In the genomic region with DNA sequence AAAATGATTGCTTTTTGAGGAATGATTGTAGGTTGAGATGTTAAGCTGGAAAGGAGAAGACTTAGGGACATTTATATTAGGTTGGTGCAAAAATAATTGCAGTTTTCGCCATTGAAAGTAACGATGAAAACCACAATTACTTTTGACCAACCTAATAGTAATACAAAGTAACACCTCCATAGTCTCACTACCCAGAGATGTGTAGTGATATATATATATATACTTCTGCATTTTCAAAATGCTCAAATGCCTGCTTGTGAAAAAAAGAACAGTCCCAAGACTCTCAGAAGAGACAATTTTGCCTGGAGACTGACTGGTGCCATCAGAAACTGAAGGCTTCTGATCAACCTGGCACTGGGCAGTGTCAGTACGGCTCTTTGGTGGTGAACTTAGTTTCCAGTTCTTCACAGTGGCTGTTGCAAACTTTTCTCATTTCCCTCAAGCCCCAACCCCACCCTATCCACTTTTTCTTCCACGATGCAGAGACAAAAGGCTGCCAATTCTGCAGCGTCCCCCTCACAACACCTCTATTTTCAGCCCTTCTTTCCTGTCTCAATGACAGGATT, we compare ENCODE assay signal across 18 cellular contexts.
"Had no signal": no experiment of that assay in that cellular context is flagged by ENCODE, and none has a peak within 500 bp of the region (broad histone marks: within the 10 kb centered on the region; RNA-seq: fewer than 3 reads in every experiment).

No MANE protein-coding gene starts in this region.

- H3K4me3 Mint-ChIP-seq: nephron had no signal

- H3K4me1 Mint-ChIP-seq: nephron had no signal

- H3K27ac Mint-ChIP-seq: activated T-helper 2 cell treated with anti-CD3 and anti-CD28 coated beads, Interferon-gamma antibody, Interleukin-2, Interleukin-4, amounts not matched to agents 10 μg/mL and 5 μg/mL and 100 μg/mL, durations not matched to agents 14 hours and 24 hours and 36 hours; nephron had no signal

- H3K4me1 ChIP-seq: ascending aorta, lower lobe of right lung, suprapubic skin, transverse colon, uterus had no signal

- ATAC-seq: activated CD4-positive, CD25-positive, alpha-beta regulatory T cell treated with anti-CD3 and anti-CD28 coated beads, Interleukin-2, amount 50 U/mL, for 24 hours; esophagus mucosa; gastrocnemius medialis; lower lobe of right lung; stimulated activated naive CD8-positive, alpha-beta T cell treated with anti-CD3 and anti-CD28 coated beads, Interleukin-15, Interleukin-2, amounts not matched to agents 100 U/mL and 50 U/mL, for 24 hours had no signal

- DNase-seq: activated CD4-positive, alpha-beta T cell treated with anti-CD3 and anti-CD28 coated beads, Interleukin-2, amount 50 U/mL, for 1 hour; activated naive CD4-positive, alpha-beta T cell treated with Interleukin-2 at 50 U/mL for 16 hours; effector CD4-positive, alpha-beta T cell; gastrocnemius medialis; lower lobe of right lung; nucleus accumbens; retina; stimulated activated CD8-positive, alpha-beta memory T cell treated with anti-CD3 and anti-CD28 coated beads, Interleukin-4, amount 100 ng/mL, for 48 hours; stimulated activated naive CD8-positive, alpha-beta T cell treated with anti-CD3 and anti-CD28 coated beads, Interleukin-15, Interleukin-2, amounts not matched to agents 100 U/mL and 50 U/mL, for 24 hours; transverse colon; uterus had no signal

- H3K9me3 Mint-ChIP-seq: activated T-helper 2 cell treated with anti-CD3 and anti-CD28 coated beads, Interferon-gamma antibody, Interleukin-2, Interleukin-4, amounts not matched to agents 10 μg/mL and 5 μg/mL and 100 μg/mL, durations not matched to agents 14 hours and 24 hours and 36 hours; nephron had no signal

- H3K27ac ChIP-seq: ascending aorta, coronary artery, gastrocnemius medialis, lower lobe of right lung, suprapubic skin, transverse colon, uterus had no signal

- H3K4me3 ChIP-seq: ascending aorta, coronary artery, gastrocnemius medialis, lower lobe of right lung, suprapubic skin, transverse colon, uterus had no signal

- H3K27me3 ChIP-seq: ascending aorta, gastrocnemius medialis, suprapubic skin, transverse colon, uterus had no signal

- H3K36me3 ChIP-seq: ascending aorta, gastrocnemius medialis, lower lobe of right lung, uterus had no signal

- H3K9me3 ChIP-seq: ascending aorta, gastrocnemius medialis, lower lobe of right lung, suprapubic skin, transverse colon, uterus had no signal
